Comparison of ENCODE assay signal across 10 cellular contexts in the genomic region with DNA sequence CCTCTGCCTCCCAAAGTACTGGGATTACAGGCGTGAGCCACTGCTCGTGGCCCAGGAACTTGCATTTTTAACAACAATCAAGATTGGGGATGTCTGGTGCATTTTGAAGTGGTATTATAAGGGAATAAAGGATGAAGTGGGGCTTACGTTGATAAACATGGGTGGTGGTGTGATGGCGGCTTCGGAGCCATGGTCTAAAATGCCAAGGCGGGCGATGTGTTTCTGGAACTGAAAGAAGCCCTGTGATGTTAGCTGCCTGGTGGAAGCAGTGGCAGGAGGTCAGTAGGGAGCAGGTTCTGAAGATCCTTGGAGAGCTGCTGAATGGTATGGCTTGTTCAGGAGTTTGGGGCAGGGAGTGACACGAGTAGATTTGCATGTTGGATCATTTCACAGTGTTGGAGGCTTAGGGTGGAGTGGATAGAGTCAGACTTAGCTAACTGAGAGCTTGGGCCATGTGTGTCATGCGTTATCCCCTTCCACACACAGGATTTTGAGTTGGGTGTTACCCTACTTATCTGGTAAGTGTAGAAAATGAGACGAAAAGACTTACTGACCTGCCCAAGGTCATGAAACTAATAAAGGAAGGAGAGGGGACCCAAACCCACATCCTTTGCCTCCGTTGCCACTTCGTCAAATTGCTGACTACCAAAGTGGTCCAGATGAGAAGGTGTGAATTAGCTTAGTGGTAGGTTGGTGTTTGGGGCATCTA. TPM values are rescaled to one million over a fixed set of nuclear protein-coding genes. Genes with fewer than 3 reads are reported as not detected.
DNase-seq lines count a peak whose midpoint lies in the region; ATAC-seq, FAIRE-seq and TF ChIP-seq lines count a peak whose summit lies in the region.
"Had no signal": no experiment of that assay in that cellular context is flagged by ENCODE, and none has a peak within 500 bp of the region (broad histone marks: within the 10 kb centered on the region; RNA-seq: fewer than 3 reads in every experiment).

No MANE protein-coding gene starts in this region.

- no peak for TF ChIP-seq POLR2A in vagina (IDR thresholded peaks at IDR 0.05)

- H3K4me1 Mint-ChIP-seq in activated T-cell treated with anti-CD3 and anti-CD28 coated beads, Interleukin-2, amount 50 U/mL, for 72 hours (ENCODE audit: low read depth) = peaks cover 53% of the 10 kb centered on the region

- peak overlapping the region in 9 of 10 donors; percentile 47 to 82 (median 73) for H3K4me3 ChIP-seq in heart right ventricle
- H3K4me3 ChIP-seq in kidney epithelial cell (ENCODE audit: low read depth, low read length) = peak overlapping the region; percentile 2
- H3K4me3 ChIP-seq in vagina = peak overlapping the region; percentile 8 to 71

- H3K9me3 Mint-ChIP-seq in activated T-cell treated with anti-CD3 and anti-CD28 coated beads, Interleukin-2, amount 50 U/mL, for 72 hours = no peaks in the 10 kb centered on the region

- H3K4me1 ChIP-seq in heart right ventricle = peaks cover 0 to 45% (median 35%) of the 10 kb centered on the region in 9 donors
- peaks cover 39% of the 10 kb centered on the region for H3K4me1 ChIP-seq in vagina

- no peak for ATAC-seq in heart right ventricle
- no peak for ATAC-seq in left ventricle myocardium superior
- ATAC-seq in activated T-cell treated with anti-CD3 and anti-CD28 coated beads, Interleukin-2, amount 50 U/mL, for 72 hours (replicated peaks in 1 of 2) = peak in 1 of 2 donors; percentile 8
- no peak for ATAC-seq in GM18873 (IDR thresholded peaks at IDR 0.05; ENCODE audit: low FRiP score, unreplicated experiment)
- no peak for ATAC-seq in HG02885 (IDR thresholded peaks at IDR 0.05; ENCODE audit: poor library complexity, unreplicated experiment)

- peak overlapping the region; percentile 79 for H3K27ac Mint-ChIP-seq in activated T-cell treated with anti-CD3 and anti-CD28 coated beads, Interleukin-2, amount 50 U/mL, for 72 hours

- peaks cover 0 to 19% (median 14%) of the 10 kb centered on the region in 9 donors for H3K36me3 ChIP-seq in heart right ventricle
- H3K36me3 ChIP-seq in kidney epithelial cell (ENCODE audit: control insufficient read depth, insufficient read depth, low read length) = no peaks in the 10 kb centered on the region
- peaks cover 5 to 14% of the 10 kb centered on the region in 2 donors for H3K36me3 ChIP-seq in vagina

- peak overlapping the region; percentile 74 to 86 for H3K4me3 Mint-ChIP-seq in activated T-cell treated with anti-CD3 and anti-CD28 coated beads, Interleukin-2, amount 50 U/mL, for 72 hours

- DNase-seq in heart right ventricle (no peak), left ventricle myocardium superior (no peak), kidney epithelial cell (ENCODE audit: low read depth) (no peak), vagina (ENCODE audit: extremely low spot score in 2 of 2) (peak in 1 of 2 donors; percentile 72), frontal cortex (ENCODE audit: low spot score in 2 of 2) (no peak)
- no peak for DNase-seq in activated T-cell treated with anti-CD3 and anti-CD28 coated beads, Interleukin-2, amount 50 U/mL, for 72 hours
- DNase-seq: DMS153, SIG-M5 had no signal

- WGBS in heart right ventricle, 2 donors = 84 to 87% methylated on average over 12 of the region's 12 CpGs

- H3K36me3 Mint-ChIP-seq in activated T-cell treated with anti-CD3 and anti-CD28 coated beads, Interleukin-2, amount 50 U/mL, for 72 hours (ENCODE audit: insufficient read depth in 2 of 2) = peaks cover 5 to 11% of the 10 kb centered on the region in 2 donors

- no peak for FAIRE-seq in frontal cortex (lab: Jason Lieb, UNC)

- no peaks in the 10 kb centered on the region for H3K27me3 Mint-ChIP-seq in activated T-cell treated with anti-CD3 and anti-CD28 coated beads, Interleukin-2, amount 50 U/mL, for 72 hours (ENCODE audit: low read depth)

- intact Hi-C loops in heart right ventricle (cut with DNase I) (loop anchor here in 7 of 10 donors (2.0 to 10.0 kb wide), 9 partner anchors 50 to 1268 kb away; partner anchors contain the start of genes ATP5F1E (in 3 of the 7) and PMEPA1 (in 1 of the 7)), left ventricle myocardium superior (cut with micrococcal nuclease) (no loop called here), vagina (cut with DNase I) (loop anchor here (5.0 kb wide), 2 partner anchors 60 to 90 kb away; partner anchors contain the start of gene PRELID3B)

- H3K27ac ChIP-seq in heart right ventricle (peak overlapping the region in 3 of 10 donors; percentile 21 to 90 (median 31)), vagina (no peak overlapping the region)

- H3K27me3 ChIP-seq in heart right ventricle (no peaks in the 10 kb centered on the region), kidney epithelial cell (ENCODE audit: control insufficient read depth, insufficient read depth, low read length) (no peaks in the 10 kb centered on the region), vagina (no peaks in the 10 kb centered on the region)

- no peak for TF ChIP-seq CTCF in heart right ventricle (IDR thresholded peaks at IDR 0.05)
- TF ChIP-seq CTCF in kidney epithelial cell (IDR thresholded peaks at IDR 0.05; ENCODE audit: insufficient read depth, low read length, poor library complexity, severe bottlenecking) = no peak
- no peak for TF ChIP-seq CTCF in vagina (IDR thresholded peaks at IDR 0.05)

- H3K9me3 ChIP-seq in heart right ventricle (no peaks in the 10 kb centered on the region), vagina (no peaks in the 10 kb centered on the region)

RNA-seq across cellular contexts. Expression of gene NELFCD, which starts 1.5 kb away (rescaled TPM):
- total RNA-seq in heart right ventricle (10 to 100 TPM; 23.2 to 40.5 (median 31.1) TPM), left ventricle myocardium superior (35.6 TPM), kidney epithelial cell (43.7 and 49.2 TPM in 2 replicates), vagina (85.7 TPM), frontal cortex (45.7 TPM)
- polyA plus RNA-seq in heart right ventricle = 10 to 100 TPM; 22.8 to 48.1 TPM
- total RNA-seq in activated T-cell treated with anti-CD3 and anti-CD28 coated beads, Interleukin-2, amount 50 U/mL, for 72 hours = 10 to 100 TPM; 66.2 to 67.5 TPM

RNA-seq across cellular contexts. Expression of gene CTSZ, which starts 24.5 kb away (rescaled TPM):
- total RNA-seq in heart right ventricle (100 to 1,000 TPM in 8 of 10 donors, 10 to 100 TPM in 2; 87.9 to 278 (median 124) TPM), left ventricle myocardium superior (129 TPM), kidney epithelial cell (109 and 121 TPM in 2 replicates), vagina (128 TPM), frontal cortex (10.6 TPM)
- 100 to 1,000 TPM in 1 of 2 donors, 10 to 100 TPM in 1; 83.9 to 135 TPM for polyA plus RNA-seq in heart right ventricle
- total RNA-seq in activated T-cell treated with anti-CD3 and anti-CD28 coated beads, Interleukin-2, amount 50 U/mL, for 72 hours = 10 to 100 TPM; 44.5 to 51.6 TPM

RNA-seq across cellular contexts. Expression of gene TUBB1, which starts 36.7 kb away (rescaled TPM):
- total RNA-seq in heart right ventricle (under 1 TPM in 8 of 10 donors, not detected in 2; 0.17 to 0.38 (median 0.21) TPM), left ventricle myocardium superior (0.30 TPM), kidney epithelial cell (not detected in 2 replicates), vagina (not detected), frontal cortex (0.41 TPM)
- under 1 TPM; 0.07 to 0.13 TPM for polyA plus RNA-seq in heart right ventricle
- not detected for total RNA-seq in activated T-cell treated with anti-CD3 and anti-CD28 coated beads, Interleukin-2, amount 50 U/mL, for 72 hours

RNA-seq across cellular contexts. Expression of gene ATP5F1E, which starts 49.6 kb away (rescaled TPM):
- total RNA-seq in heart right ventricle (100 to 1,000 TPM; 105 to 155 (median 121) TPM), left ventricle myocardium superior (128 TPM), kidney epithelial cell (26.9 and 33.8 TPM in 2 replicates), vagina (22.8 TPM), frontal cortex (38.3 TPM)
- polyA plus RNA-seq in heart right ventricle = 10 to 100 TPM; 84.7 to 96.7 TPM
- 10 to 100 TPM; 55.7 to 56.4 TPM for total RNA-seq in activated T-cell treated with anti-CD3 and anti-CD28 coated beads, Interleukin-2, amount 50 U/mL, for 72 hours

Comparison
In these comparisons a context has a peak if more than half of its experiments do, and no peak if none do; other contexts are left out.
1. H3K4me3 ChIP-seq: peak in every context shown above with its lines; median percentile 73 in heart right ventricle; 40 in vagina; 2 in kidney epithelial cell.